In genomic region chr2:64649626-64650025, GRCh38 we compare ENCODE assay signal across 1 cellular context.
TF ChIP-seq lines count a peak whose summit lies in the region.

No MANE protein-coding gene starts in this region.

TF ChIP-seq in K562, 482 proteins besides CTCF, POLR2A, EP300 and RAD21 (continued from another document):
- TF ChIP-seq, protein P1, sequence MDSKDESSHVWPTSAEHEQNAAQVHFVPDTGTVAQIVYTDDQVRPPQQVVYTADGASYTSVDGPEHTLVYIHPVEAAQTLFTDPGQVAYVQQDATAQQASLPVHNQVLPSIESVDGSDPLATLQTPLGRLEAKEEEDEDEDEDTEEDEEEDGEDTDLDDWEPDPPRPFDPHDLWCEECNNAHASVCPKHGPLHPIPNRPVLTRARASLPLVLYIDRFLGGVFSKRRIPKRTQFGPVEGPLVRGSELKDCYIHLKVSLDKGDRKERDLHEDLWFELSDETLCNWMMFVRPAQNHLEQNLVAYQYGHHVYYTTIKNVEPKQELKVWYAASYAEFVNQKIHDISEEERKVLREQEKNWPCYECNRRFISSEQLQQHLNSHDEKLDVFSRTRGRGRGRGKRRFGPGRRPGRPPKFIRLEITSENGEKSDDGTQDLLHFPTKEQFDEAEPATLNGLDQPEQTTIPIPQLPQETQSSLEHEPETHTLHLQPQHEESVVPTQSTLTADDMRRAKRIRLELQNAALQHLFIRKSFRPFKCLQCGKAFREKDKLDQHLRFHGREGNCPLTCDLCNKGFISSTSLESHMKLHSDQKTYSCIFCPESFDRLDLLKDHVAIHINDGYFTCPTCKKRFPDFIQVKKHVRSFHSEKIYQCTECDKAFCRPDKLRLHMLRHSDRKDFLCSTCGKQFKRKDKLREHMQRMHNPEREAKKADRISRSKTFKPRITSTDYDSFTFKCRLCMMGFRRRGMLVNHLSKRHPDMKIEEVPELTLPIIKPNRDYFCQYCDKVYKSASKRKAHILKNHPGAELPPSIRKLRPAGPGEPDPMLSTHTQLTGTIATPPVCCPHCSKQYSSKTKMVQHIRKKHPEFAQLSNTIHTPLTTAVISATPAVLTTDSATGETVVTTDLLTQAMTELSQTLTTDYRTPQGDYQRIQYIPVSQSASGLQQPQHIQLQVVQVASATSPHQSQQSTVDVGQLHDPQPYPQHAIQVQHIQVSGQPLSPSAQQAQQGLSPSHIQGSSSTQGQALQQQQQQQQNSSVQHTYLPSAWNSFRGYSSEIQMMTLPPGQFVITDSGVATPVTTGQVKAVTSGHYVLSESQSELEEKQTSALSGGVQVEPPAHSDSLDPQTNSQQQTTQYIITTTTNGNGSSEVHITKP (IDR thresholded peaks at IDR 0.05; ENCODE audit: partially characterized antibody): peak; percentile 87
- peak; percentile 18; the same call in 1 of the 2 replicates for TF ChIP-seq NFE2 (IDR thresholded peaks at IDR 0.05; ENCODE audit: low read depth)
- TF ChIP-seq UBTF (IDR thresholded peaks at IDR 0.05; ENCODE audit: borderline replicate concordance in 1 of 2, low read depth in 2 of 2, low read length in 2 of 2): 0 out of 4 replicates have a peak, but pooled peaks of 1 of the 2 experiments have one; percentile 58
- no peak for TF ChIP-seq CHCHD3 (CRISPR knock-in tag; IDR thresholded peaks at IDR 0.05)
- no peak for TF ChIP-seq GTF2A2 (tag; IDR thresholded peaks at IDR 0.05)
- peak; percentile 63; the same call in 1 of the 2 replicates for TF ChIP-seq ZBTB7A (IDR thresholded peaks at IDR 0.05; ENCODE audit: borderline replicate concordance, control insufficient read depth, low read depth, low read length)
- TF ChIP-seq HMBOX1 (IDR thresholded peaks at IDR 0.05): peak; percentile 65; the same call in 1 of the 2 replicates
- TF ChIP-seq C11orf30 (IDR thresholded peaks at IDR 0.05; ENCODE audit: low read depth): peak; percentile 21; the same call in 1 of the 2 replicates
- TF ChIP-seq EGR1 (conservative IDR thresholded peaks at IDR 0.05): peak; percentile 95
- TF ChIP-seq TFAP4 (CRISPR knock-in tag; IDR thresholded peaks at IDR 0.05; ENCODE audit: borderline replicate concordance): no peak
- TF ChIP-seq ZNF76 (CRISPR knock-in tag; IDR thresholded peaks at IDR 0.05; ENCODE audit: borderline replicate concordance): no peak
- peak; percentile 38; the same call in 1 of the 2 replicates for TF ChIP-seq KLF16 (IDR thresholded peaks at IDR 0.05)
- peak; percentile 5; the same call in 1 of the 2 replicates for TF ChIP-seq CREM (IDR thresholded peaks at IDR 0.05; ENCODE audit: low read depth)
- peak in 1 of 2 experiments; percentile 81; a peak in 2 of 4 replicates for TF ChIP-seq MAZ (CRISPR knock-in tag; conservative IDR thresholded peaks at IDR 0.05 in 1 of 2, IDR thresholded peaks at IDR 0.05 in 1 of 2)
